In the genomic region with DNA sequence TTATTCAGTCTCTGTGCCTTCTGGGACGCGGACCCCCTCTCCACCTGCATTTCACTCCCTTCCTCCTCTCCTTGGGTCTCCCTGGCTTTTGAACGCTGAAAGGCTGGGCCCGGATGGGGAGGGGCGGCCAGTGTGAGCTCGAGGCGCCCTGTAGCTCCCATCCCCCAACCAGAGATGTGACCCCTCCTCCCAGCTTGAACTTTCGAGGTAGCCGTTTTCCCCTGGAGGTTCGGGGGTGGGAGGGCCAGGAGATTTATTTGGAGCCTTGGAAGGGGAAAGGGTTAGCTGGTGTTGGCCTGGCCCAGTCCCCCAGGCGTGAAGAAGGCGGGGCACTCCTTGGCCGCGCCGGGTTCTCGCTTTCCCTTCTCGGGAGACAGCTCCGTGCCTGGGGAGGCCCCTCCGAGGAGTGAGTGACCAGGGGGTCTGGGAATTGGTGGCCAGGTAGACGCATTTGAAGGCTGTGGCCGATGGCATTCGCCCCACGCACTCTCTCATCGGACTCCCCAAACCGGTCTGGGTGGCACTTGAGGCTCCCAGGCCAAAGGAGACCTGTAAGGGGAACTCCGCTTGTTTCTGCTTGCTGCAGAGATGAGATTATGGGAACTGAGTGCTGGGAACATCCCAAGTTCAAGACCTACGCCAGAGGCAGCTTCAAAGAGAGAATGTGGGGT, we compare ENCODE assay signal across 8 cellular contexts. TPM values are rescaled to one million over a fixed set of nuclear protein-coding genes. Genes with fewer than 3 reads are reported as not detected.
DNase-seq lines count a peak whose midpoint lies in the region; ATAC-seq and TF ChIP-seq lines count a peak whose summit lies in the region.

No MANE protein-coding gene starts in this region.

- H3K79me2 ChIP-seq in DND-41 (ENCODE audit: insufficient read depth, low read length): peaks cover 6% of the 10 kb centered on the region; the same call in 1 of the 2 replicates

- in situ Hi-C loops in gastrocnemius medialis (cut with MboI; ENCODE audit: low sequenced_read_pairs in 4 of 4): loop anchor here in 1 of 4 donors (5.0 to 25.0 kb wide), 3 partner anchors 138 to 1165 kb away; no protein-coding TSS in a partner anchor

- TF ChIP-seq CTCF in DND-41 (IDR thresholded peaks at IDR 0.05; ENCODE audit: borderline replicate concordance, extremely low read depth, low read length, poor library complexity, severe bottlenecking) (no peak), NB4 (IDR thresholded peaks at IDR 0.05; ENCODE audit: low read depth, low read length) (no peak), ascending aorta (IDR thresholded peaks at IDR 0.05) (no peak), gastrocnemius medialis (IDR thresholded peaks at IDR 0.05 in 4 of 5, conservative IDR thresholded peaks at IDR 0.05 in 1 of 5) (no peak)

- peak overlapping the region; percentile 97 for H2AFZ ChIP-seq in DND-41 (ENCODE audit: low read depth, low read length)

- H4K20me1 ChIP-seq in DND-41 (ENCODE audit: insufficient read depth, low read length): no peaks in the 10 kb centered on the region

- H3K4me3 ChIP-seq in DND-41 (ENCODE audit: low read depth in 1 of 2, low read length in 2 of 2): peak overlapping the region; percentile 59 to 67; a peak in 3 of 4 replicates
- H3K4me3 ChIP-seq in NB4 (ENCODE audit: low read depth, low read length): peak overlapping the region; percentile 52
- peak overlapping the region; percentile 85 to 87 for H3K4me3 ChIP-seq in ascending aorta
- H3K4me3 ChIP-seq in gastrocnemius medialis: peak overlapping the region; percentile 77 to 96 (median 86)

- H3K4me1 ChIP-seq in DND-41 (ENCODE audit: insufficient read depth, low read length) (peaks cover 29% of the 10 kb centered on the region), ascending aorta (peaks cover 15 to 29% of the 10 kb centered on the region in 2 donors), gastrocnemius medialis (peaks cover 37 to 68% of the 10 kb centered on the region in 2 donors)

- H3K36me3 ChIP-seq in DND-41 (ENCODE audit: insufficient read depth, low read length) (peaks cover 21% of the 10 kb centered on the region), ascending aorta (peaks cover 2 to 7% of the 10 kb centered on the region in 2 donors), gastrocnemius medialis (no peaks in the 10 kb centered on the region)

- TF ChIP-seq POLR2A in NB4 (IDR thresholded peaks at IDR 0.05; ENCODE audit: extremely low read depth, insufficient read length) (no peak), gastrocnemius medialis (IDR thresholded peaks at IDR 0.05) (no peak)

- DNase-seq in DND-41: peak; percentile 10
- DNase-seq in NB4 (ENCODE audit: low read depth): peak; percentile 9
- no peak for DNase-seq in ascending aorta (ENCODE audit: low spot score in 2 of 2)
- peak; percentile 19 for DNase-seq in iPS DF 4.7 (ENCODE audit: extremely low read depth, low spot score)
- DNase-seq in gastrocnemius medialis: peak; percentile 10 to 32
- DNase-seq in middle frontal gyrus (ENCODE audit: extremely low spot score, low spot score): no peak
- DNase-seq in AG08395 (ENCODE audit: low spot score): no peak

- ATAC-seq in DND-41 (ENCODE audit: insufficient read depth, low read depth) (no peak), gastrocnemius medialis (peak; percentile 45 to 48), HG02870 (IDR thresholded peaks at IDR 0.05; ENCODE audit: unreplicated experiment) (no peak)

- H3K9me3 ChIP-seq in DND-41 (ENCODE audit: insufficient read depth, low read length, severe bottlenecking) (no peaks in the 10 kb centered on the region), ascending aorta (no peaks in the 10 kb centered on the region), gastrocnemius medialis (no peaks in the 10 kb centered on the region)

- peak overlapping the region; percentile 51; the same call in 1 of the 2 replicates for H3K27ac ChIP-seq in DND-41 (ENCODE audit: low read length)
- H3K27ac ChIP-seq in ascending aorta: peak overlapping the region; percentile 87 to 91
- H3K27ac ChIP-seq in gastrocnemius medialis: peak overlapping the region; percentile 81 to 95 (median 92)

- intact Hi-C loops in ascending aorta (cut with DNase I): loop anchor here (2.0 to 10.0 kb wide), 5 partner anchors 257 to 1985 kb away; a partner anchor contains a TSS
- intact Hi-C loops in gastrocnemius medialis (cut with DNase I; ENCODE audit: low total_unique reads): loop anchor here (10.0 kb wide), 1 partner anchor 395 kb away; no protein-coding TSS in a partner anchor

- H3K9ac ChIP-seq in DND-41 (ENCODE audit: low read depth, low read length): peak overlapping the region; percentile 60

- peak overlapping the region; percentile 83 for H3K4me2 ChIP-seq in DND-41 (ENCODE audit: insufficient read depth, low read length)

- H3K27me3 ChIP-seq in DND-41 (ENCODE audit: insufficient read depth, low read length, poor library complexity): no peaks in the 10 kb centered on the region
- H3K27me3 ChIP-seq in ascending aorta: no peaks in the 10 kb centered on the region
- H3K27me3 ChIP-seq in gastrocnemius medialis: no peaks in the 10 kb centered on the region

RNA-seq across cellular contexts. Expression of a gene that starts 0.9 kb away (rescaled TPM):
- total RNA-seq in ascending aorta (23.5 TPM), gastrocnemius medialis (10 to 100 TPM; 19.4 to 70.0 (median 34.3) TPM)

RNA-seq across cellular contexts. Expression of a gene that starts 8.8 kb away (rescaled TPM):
- total RNA-seq in ascending aorta: 0.32 TPM
- under 1 TPM; 0.02 to 0.47 (median 0.21) TPM for total RNA-seq in gastrocnemius medialis

RNA-seq across cellular contexts. Expression of a gene that starts 52.0 kb away (rescaled TPM):
- total RNA-seq in ascending aorta: not detected
- total RNA-seq in gastrocnemius medialis: not detected

Comparison
In these comparisons a context has a peak if more than half of its experiments do, and no peak if none do; other contexts are left out.
1. ATAC-seq: peak in gastrocnemius medialis (2 of 2); none in DND-41 (single experiment) and HG02870 (single experiment).
2. DNase-seq: peak in DND-41 (single experiment), NB4 (single experiment), iPS DF 4.7 (single experiment) and gastrocnemius medialis (2 of 2); none in ascending aorta (0 of 2), middle frontal gyrus (single experiment) and AG08395 (single experiment).
3. Peak in every context shown above with its lines, with median percentiles within 50 percentile points of each other: H3K27ac ChIP-seq and H3K4me3 ChIP-seq.